8 cellular contexts compared by ENCODE assay signal in the genomic region with DNA sequence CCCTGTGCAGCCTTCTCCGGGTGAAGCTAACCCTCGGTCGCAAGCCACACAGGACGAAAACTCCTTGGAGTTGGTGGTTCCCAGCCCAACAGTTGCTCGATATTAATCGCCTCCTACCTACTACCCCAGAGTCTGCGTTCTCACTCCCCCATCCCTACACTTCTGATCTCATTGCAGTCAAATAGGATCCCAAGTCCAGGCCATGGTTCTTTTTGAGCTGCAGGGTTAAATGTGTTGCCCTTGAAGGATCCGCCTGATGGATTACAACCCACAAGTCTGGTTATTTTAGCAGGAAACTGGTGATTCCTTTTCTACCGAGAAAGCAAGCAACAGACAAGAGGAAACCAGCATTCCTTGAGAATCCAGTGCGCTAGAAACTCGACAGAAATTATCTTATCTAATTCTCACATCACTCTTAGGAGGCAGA. TPM values are rescaled to one million over a fixed set of nuclear protein-coding genes. Genes with fewer than 3 reads are reported as not detected.
A peak's percentile ranks its signal among the peaks of the same experiment; 100 is the strongest.
DNase-seq lines count a peak whose midpoint lies in the region; ATAC-seq and TF ChIP-seq lines count a peak whose summit lies in the region.

No MANE protein-coding gene starts in this region.

- peak overlapping the region; percentile 87 to 99 (median 94) for H3K27ac ChIP-seq in stomach

- no peaks in the 10 kb centered on the region for H3K9me3 Mint-ChIP-seq in activated CD4-positive, alpha-beta T cell treated with anti-CD3 and anti-CD28 coated beads, Interleukin-2, amount 10 ng/mL, durations not matched to agents 7 days and 5 days
- H3K9me3 Mint-ChIP-seq in activated naive CD8-positive, alpha-beta T cell treated with anti-CD3 and anti-CD28 coated beads for 36 hours: no peaks in the 10 kb centered on the region

- CTCF ChIA-PET in activated CD4-positive, alpha-beta T cell treated with anti-CD3 and anti-CD28 coated beads, Interleukin-2, amount 10 ng/mL, durations not matched to agents 7 days and 5 days (lab: Charles Lee): interaction anchor here (0.8 to 1.4 kb wide), 2 partner anchors 10 to 28 kb away, joined by 4 to 5 read pairs; no protein-coding TSS in a partner anchor

- peaks cover 55% of the 10 kb centered on the region for H3K4me1 Mint-ChIP-seq in activated CD4-positive, alpha-beta T cell treated with anti-CD3 and anti-CD28 coated beads, Interleukin-2, amount 10 ng/mL, durations not matched to agents 7 days and 5 days
- H3K4me1 Mint-ChIP-seq in activated naive CD8-positive, alpha-beta T cell treated with anti-CD3 and anti-CD28 coated beads for 36 hours: peaks cover 57% of the 10 kb centered on the region

- peaks cover 20% of the 10 kb centered on the region for H3K36me3 Mint-ChIP-seq in activated CD4-positive, alpha-beta T cell treated with anti-CD3 and anti-CD28 coated beads, Interleukin-2, amount 10 ng/mL, durations not matched to agents 7 days and 5 days (ENCODE audit: low read depth)
- peaks cover 15% of the 10 kb centered on the region for H3K36me3 Mint-ChIP-seq in activated naive CD8-positive, alpha-beta T cell treated with anti-CD3 and anti-CD28 coated beads for 36 hours

- TF ChIP-seq POLR2A in stomach (IDR thresholded peaks at IDR 0.05): no peak

- H3K9me3 ChIP-seq in stomach: no peaks in the 10 kb centered on the region

- 6 to 15% (median 9%) methylated on average over 11 of the region's 11 CpGs for WGBS in stomach, 5 donors

- H3K27me3 ChIP-seq in stomach: no peaks in the 10 kb centered on the region

- TF ChIP-seq EP300 in stomach (IDR thresholded peaks at IDR 0.05): no peak

- H3K27ac Mint-ChIP-seq in activated CD4-positive, alpha-beta T cell treated with anti-CD3 and anti-CD28 coated beads, Interleukin-2, amount 10 ng/mL, durations not matched to agents 7 days and 5 days: peak overlapping the region; percentile 94
- peak overlapping the region; percentile 93 for H3K27ac Mint-ChIP-seq in activated naive CD8-positive, alpha-beta T cell treated with anti-CD3 and anti-CD28 coated beads for 36 hours

- no peaks in the 10 kb centered on the region for H3K36me3 ChIP-seq in stomach

- TF ChIP-seq CTCF in stomach (IDR thresholded peaks at IDR 0.05): no peak

- peaks cover 11% of the 10 kb centered on the region for H3K27me3 Mint-ChIP-seq in activated CD4-positive, alpha-beta T cell treated with anti-CD3 and anti-CD28 coated beads, Interleukin-2, amount 10 ng/mL, durations not matched to agents 7 days and 5 days
- no peaks in the 10 kb centered on the region for H3K27me3 Mint-ChIP-seq in activated naive CD8-positive, alpha-beta T cell treated with anti-CD3 and anti-CD28 coated beads for 36 hours

- H3K4me3 ChIP-seq in stomach: peak overlapping the region; percentile 85 to 95 (median 92)

- ATAC-seq in GM21528 (IDR thresholded peaks at IDR 0.05; ENCODE audit: low FRiP score, unreplicated experiment): no peak
- no peak for ATAC-seq in GM18517 (IDR thresholded peaks at IDR 0.05; ENCODE audit: unreplicated experiment)

- POLR2A ChIA-PET in activated CD4-positive, alpha-beta T cell treated with anti-CD3 and anti-CD28 coated beads, Interleukin-2, amount 10 ng/mL, durations not matched to agents 7 days and 5 days (lab: Charles Lee): no interaction called here

- intact Hi-C loops in stomach (cut with DNase I; ENCODE audit: low total_unique reads): no loop called here

- DNase-seq in activated CD4-positive, alpha-beta T cell treated with anti-CD3 and anti-CD28 coated beads, Interleukin-2, amount 10 ng/mL, durations not matched to agents 7 days and 5 days: no peak
- DNase-seq in activated CD4-positive, alpha-beta T cell treated with anti-CD3 and anti-CD28 coated beads, Interleukin-2, amount 50 U/mL, for 4 hours: no peak
- DNase-seq in activated naive CD8-positive, alpha-beta T cell treated with anti-CD3 and anti-CD28 coated beads for 36 hours: no peak
- peak; percentile 22 for DNase-seq in iris pigment epithelial cell (ENCODE audit: low read depth)
- no peak for DNase-seq in stomach
- DNase-seq in putamen (ENCODE audit: low spot score): no peak

- peaks cover 11 to 51% (median 39%) of the 10 kb centered on the region in 4 donors for H3K4me1 ChIP-seq in stomach

- H3K4me3 Mint-ChIP-seq in activated CD4-positive, alpha-beta T cell treated with anti-CD3 and anti-CD28 coated beads, Interleukin-2, amount 10 ng/mL, durations not matched to agents 7 days and 5 days: peak overlapping the region; percentile 91
- H3K4me3 Mint-ChIP-seq in activated naive CD8-positive, alpha-beta T cell treated with anti-CD3 and anti-CD28 coated beads for 36 hours: peak overlapping the region; percentile 92

RNA-seq across cellular contexts. Expression of gene NIN, which starts 0.8 kb away (rescaled TPM):
- 10 to 100 TPM; 94.5 to 95.2 TPM for total RNA-seq in activated CD4-positive, alpha-beta T cell treated with anti-CD3 and anti-CD28 coated beads, Interleukin-2, amount 10 ng/mL, durations not matched to agents 7 days and 5 days
- 10 to 100 TPM; 66.6 to 67.9 TPM for total RNA-seq in activated naive CD8-positive, alpha-beta T cell treated with anti-CD3 and anti-CD28 coated beads for 36 hours
- 10 to 100 TPM; 13.3 to 70.5 (median 39.7) TPM for total RNA-seq in stomach
- polyA plus RNA-seq in stomach: 1 to 10 TPM; 5.3 to 9.5 (median 5.8) TPM

RNA-seq across cellular contexts. Expression of gene ABHD12B, which starts 40.1 kb away (rescaled TPM):
- not detected for total RNA-seq in activated CD4-positive, alpha-beta T cell treated with anti-CD3 and anti-CD28 coated beads, Interleukin-2, amount 10 ng/mL, durations not matched to agents 7 days and 5 days
- total RNA-seq in activated naive CD8-positive, alpha-beta T cell treated with anti-CD3 and anti-CD28 coated beads for 36 hours: not detected
- not detected for total RNA-seq in stomach
- polyA plus RNA-seq in stomach: under 1 TPM in 1 of 3 donors, not detected in 2; 0.23 TPM
